ENCODE assay signal across 11 cellular contexts in the genomic region with DNA sequence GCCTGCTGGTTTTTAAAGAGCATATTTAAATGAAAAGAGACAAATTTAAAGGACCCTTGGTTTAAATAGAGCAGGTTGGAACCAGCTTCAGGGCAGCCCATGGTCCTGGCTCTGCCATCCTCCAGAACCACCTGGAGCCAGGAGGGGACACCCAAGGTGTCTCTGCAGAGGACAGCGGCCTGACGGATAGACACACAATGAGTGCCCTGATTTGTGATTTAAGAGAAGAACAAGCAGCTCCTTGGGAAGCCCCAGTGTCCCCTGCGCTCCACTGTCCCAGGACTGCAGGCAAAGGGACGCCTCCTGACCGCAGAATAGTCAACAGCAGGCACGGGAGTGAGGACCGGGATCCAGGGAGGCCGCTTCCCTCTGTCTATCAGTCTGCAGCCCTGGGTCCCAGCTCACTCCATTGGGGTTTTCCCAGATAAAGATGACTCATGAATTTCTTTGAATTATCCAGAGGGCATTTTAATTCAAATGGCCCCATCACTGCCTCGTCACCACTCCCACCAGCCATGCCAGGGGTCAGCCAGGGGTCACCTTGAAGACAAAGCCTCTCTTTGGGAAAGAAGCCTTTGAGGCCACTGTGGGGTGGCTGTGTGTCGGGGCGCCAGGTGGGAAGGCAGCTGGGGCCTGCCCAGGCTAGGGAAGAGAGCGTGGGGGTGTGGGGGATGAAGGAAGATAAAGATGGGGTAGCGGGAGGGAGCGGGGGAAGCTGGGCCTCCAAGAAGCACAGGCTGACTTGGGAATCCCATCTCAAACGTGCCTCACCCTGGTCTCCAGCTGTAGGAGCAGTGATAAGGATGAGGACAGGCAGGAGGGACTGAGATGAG. TPM values are rescaled to one million over a fixed set of nuclear protein-coding genes. Genes with fewer than 3 reads are reported as not detected.
DNase-seq lines count a peak whose midpoint lies in the region; ATAC-seq, FAIRE-seq and TF ChIP-seq lines count a peak whose summit lies in the region.
"Not testable (repeated sequence)": the region's sequence is repeated elsewhere in the genome, so short reads cannot be mapped to it uniquely, and the experiment has no call there.
"Had no signal": no experiment of that assay in that cellular context is flagged by ENCODE, and none has a peak within 500 bp of the region (broad histone marks: within the 10 kb centered on the region; RNA-seq: fewer than 3 reads in every experiment).

No MANE protein-coding gene starts in this region.

- 40% methylated on average over 15 of the region's 15 CpGs for WGBS in A549 (ENCODE audit: missing lambda C conversion rate)
- WGBS in mammary epithelial cell (ENCODE audit: low coverage, missing lambda C conversion rate), result 44% methylated on average over 5 of the region's 15 CpGs

- TF ChIP-seq CTCF in A549 (IDR thresholded peaks at IDR 0.05); mammary epithelial cell (conservative IDR thresholded peaks at IDR 0.05 in 1 of 2, IDR thresholded peaks at IDR 0.05 in 1 of 2; ENCODE audit: extremely low read depth in 1 of 2, insufficient read depth in 1 of 2, low read depth in 1 of 2, low read length in 2 of 2); fibroblast of pulmonary artery (IDR thresholded peaks at IDR 0.05; ENCODE audit: low read length, missing control alignments); kidney (IDR thresholded peaks at IDR 0.05; ENCODE audit: borderline replicate concordance, extremely low read depth, insufficient read depth): not testable (repeated sequence)

- H3K9me3 ChIP-seq in A549; HUES48 (ENCODE audit: control insufficient read depth, insufficient read depth, low read length); mammary epithelial cell (replicated peaks; ENCODE audit: insufficient read depth, low read length); kidney (ENCODE audit: control insufficient read depth in 1 of 2, low read length in 2 of 2): not testable (repeated sequence)

- H3K9ac ChIP-seq in HUES48 (ENCODE audit: low read depth, low read length); mammary epithelial cell (ENCODE audit: insufficient read depth, low read length); kidney (ENCODE audit: low read length in 2 of 2): not testable (repeated sequence)

- POLR2A ChIA-PET in A549 (lab: Yijun Ruan, JAX), result not testable (repeated sequence)

- peak overlapping the region; percentile 1 for H2AFZ ChIP-seq in mammary epithelial cell (ENCODE audit: low read depth, low read length)

- in situ Hi-C loops in mammary epithelial cell (cut with MboI; ENCODE audit: low sequenced_read_pairs in 2 of 2), result not testable (repeated sequence)

- BruUV-seq in mammary epithelial cell (replicated peaks; lab: Mats Ljungman, UMichigan), result not testable (repeated sequence)

- not testable (repeated sequence) for H3K36me3 ChIP-seq in HUES48 (ENCODE audit: control insufficient read depth, insufficient read depth, low read length); mammary epithelial cell (ENCODE audit: insufficient read depth, low read length); kidney (ENCODE audit: control insufficient read depth in 1 of 2, insufficient read depth in 2 of 2, low read length in 2 of 2)

- not testable (repeated sequence) for H4K20me1 ChIP-seq in mammary epithelial cell (ENCODE audit: insufficient read depth, low read length)

- peaks cover 55% of the 10 kb centered on the region for H3K4me1 ChIP-seq in A549
- peaks cover 40% of the 10 kb centered on the region for H3K4me1 ChIP-seq in HUES48 (ENCODE audit: control insufficient read depth, insufficient read depth, low read length)
- not testable (repeated sequence) for H3K4me1 ChIP-seq in mammary epithelial cell (ENCODE audit: insufficient read depth, low read length)
- H3K4me1 ChIP-seq in kidney (ENCODE audit: control insufficient read depth in 1 of 2, insufficient read depth in 1 of 2, low read depth in 1 of 2, low read length in 2 of 2), result peaks cover 4 to 19% of the 10 kb centered on the region in 2 donors

- H3K27ac ChIP-seq in A549, result peak overlapping the region; percentile 52 to 95; a peak in 5 of 6 replicates
- H3K27ac ChIP-seq in HUES48 (ENCODE audit: low read depth, low read length), result peak overlapping the region; percentile 76
- not testable (repeated sequence) for H3K27ac ChIP-seq in mammary epithelial cell (ENCODE audit: insufficient read depth, low read depth, low read length)
- H3K27ac ChIP-seq in kidney (ENCODE audit: low read depth in 2 of 2, low read length in 2 of 2), result peak overlapping the region; percentile 32 to 47

- not testable (repeated sequence) for H3K79me2 ChIP-seq in mammary epithelial cell (ENCODE audit: insufficient read depth, low read length)

- ATAC-seq in A549 (peak; percentile 40 to 52; a peak in 5 of 6 replicates), SK-N-SH treated with all-trans-retinoic acid at 6 μM for 48 hours (peak; percentile 81)

- not testable (repeated sequence) for TF ChIP-seq POLR2A in A549 (IDR thresholded peaks at IDR 0.05; ENCODE audit: low read length)

- DNase-seq in A549 (ENCODE audit: low read depth in 1 of 2, low spot score in 1 of 2) (peak; percentile 57 to 69), ELR (ENCODE audit: low read depth) (peak; percentile 97), mammary epithelial cell (peak; percentile 72), fibroblast of pulmonary artery (ENCODE audit: low read depth) (peak; percentile 89), posterior vena cava (ENCODE audit: low spot score) (peak; percentile 87)
- DNase-seq in kidney, result not testable (repeated sequence)

- CTCF ChIA-PET in A549 (lab: Yijun Ruan, JAX), result interaction anchor here (1.0 to 19.2 kb wide), 8 partner anchors 9 to 150 kb away, joined by 3 to 347 read pairs (median 36); a partner anchor contains a TSS
- CTCF ChIA-PET in mammary epithelial cell (lab: Charles Lee; ENCODE audit: low non-redundant PET), result interaction anchor here (0.5 kb wide), 1 partner anchor 25 kb away, joined by 6 read pairs; no protein-coding TSS in a partner anchor

- not testable (repeated sequence) for FAIRE-seq in A549 (lab: Jason Lieb, UNC); kidney (lab: Jason Lieb, UNC)

- dilution Hi-C loops in mammary epithelial cell (cut with HindIII; ENCODE audit: low sequenced_read_pairs), result not testable (repeated sequence)

- not testable (repeated sequence) for TF ChIP-seq EP300 in A549 (IDR thresholded peaks at IDR 0.05)

- intact Hi-C loops in mammary epithelial cell (cut with micrococcal nuclease); kidney (cut with DNase I); posterior vena cava (cut with DNase I): not testable (repeated sequence)

- H3K27me3 ChIP-seq in HUES48 (ENCODE audit: control insufficient read depth, insufficient read depth, low read length); mammary epithelial cell (ENCODE audit: insufficient read depth, low read length): not testable (repeated sequence)

- H3K4me3 ChIP-seq in A549; HUES48 (ENCODE audit: low read depth, low read length); mammary epithelial cell (replicated peaks in 1 of 3; ENCODE audit: insufficient read depth in 1 of 3, low read depth in 2 of 3, low read length in 3 of 3); fibroblast of pulmonary artery (replicated peaks; ENCODE audit: low read depth, low read length); kidney (ENCODE audit: low read length in 2 of 2): not testable (repeated sequence)

- TF ChIP-seq RAD21 in A549 (conservative IDR thresholded peaks at IDR 0.05 in 1 of 2, IDR thresholded peaks at IDR 0.05 in 1 of 2), result not testable (repeated sequence)

- H3K4me2 ChIP-seq in A549, result peak overlapping the region; percentile 59
- peak overlapping the region; percentile 30 for H3K4me2 ChIP-seq in mammary epithelial cell (ENCODE audit: insufficient read depth, low read depth, low read length)

TF ChIP-seq in A549, 52 proteins besides CTCF, POLR2A, EP300 and RAD21:
- peak; percentile 69; the same call in 1 of the 2 replicates for TF ChIP-seq RARB (CRISPR knock-in tag; IDR thresholded peaks at IDR 0.05)
- TF ChIP-seq FOSL2 (IDR thresholded peaks at IDR 0.05), result not testable (repeated sequence)
- TF ChIP-seq FOSL2 (CRISPR knock-in tag; IDR thresholded peaks at IDR 0.05), result peak; percentile 82
- TF ChIP-seq, protein P1, sequence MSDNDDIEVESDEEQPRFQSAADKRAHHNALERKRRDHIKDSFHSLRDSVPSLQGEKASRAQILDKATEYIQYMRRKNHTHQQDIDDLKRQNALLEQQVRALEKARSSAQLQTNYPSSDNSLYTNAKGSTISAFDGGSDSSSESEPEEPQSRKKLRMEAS (IDR thresholded peaks at IDR 0.05), result peak; percentile 38; the same call in 1 of the 2 replicates
- TF ChIP-seq MAFK (IDR thresholded peaks at IDR 0.05; ENCODE audit: partially characterized antibody), result peak; percentile 93
- TF ChIP-seq GATA3 (IDR thresholded peaks at IDR 0.05; ENCODE audit: borderline replicate concordance), result peak; percentile 29; the same call in 1 of the 2 replicates
TF ChIP-seq in A549: peak in this region for 5; not testable (repeated sequence) for 47.

TF ChIP-seq in SK-N-SH treated with all-trans-retinoic acid at 6 μM for 48 hours, 23 proteins besides CTCF, POLR2A, EP300 and RAD21:
- TF ChIP-seq ZC3H10 (CRISPR knock-in tag; IDR thresholded peaks at IDR 0.05) (peak; percentile 4; the same call in 1 of the 2 replicates), ZFP3 (CRISPR knock-in tag; IDR thresholded peaks at IDR 0.05) (peak; percentile 85), CSDC2 (CRISPR knock-in tag; IDR thresholded peaks at IDR 0.05) (peak; percentile 72; the same call in 1 of the 2 replicates), ISL1 (CRISPR knock-in tag; IDR thresholded peaks at IDR 0.05) (peak; percentile 59)

RNA-seq across cellular contexts. Expression of a gene that starts 53.1 kb away (rescaled TPM):
- 0.03 TPM in 1 of 2 replicates, not detected in the other for polyA plus RNA-seq in A549 (2011; rRNA removed)
- 0.03 and 0.07 TPM in 2 replicates for polyA plus RNA-seq in A549 (2012; cell fraction: cytosol; rRNA removed)
- polyA plus RNA-seq in A549 (2012; cell fraction: nucleus; rRNA removed), result 0.09 and 0.19 TPM in 2 replicates
- polyA plus RNA-seq in A549 (2017; fragmentation: RNase III; extraction: RNeasy Plus Mini Kit Qiagen cat#74134 plus additional on column Dnase treatment), result 0.05 to 0.06 TPM in 2 of 3 replicates, not detected in the other
- polyA minus RNA-seq in A549 (2011; rRNA and poly(A)+ RNA removed), result 0.05 TPM in 1 of 2 replicates, not detected in the other
- total RNA-seq in mammary epithelial cell, result under 1 TPM in 1 of 2 donors, not detected in 1; under 0.01 TPM
- polyA plus RNA-seq in mammary epithelial cell, result not detected
- polyA minus RNA-seq in mammary epithelial cell, result not detected
- total RNA-seq in kidney, result 14.6 TPM
- 10.5 TPM for polyA plus RNA-seq in kidney (ENCODE audit: insufficient read depth, low read depth, low replicate concordance)
- total RNA-seq in posterior vena cava, result 10 to 100 TPM; 10.6 to 11.2 TPM
- total RNA-seq: activated CD8-positive, alpha-beta T cell treated with anti-CD3 and anti-CD28 coated beads for 36 hours; CD4-positive, alpha-beta T cell; SK-MEL-5 had no signal

Comparison
In these comparisons a context has a peak if more than half of its experiments do, and no peak if none do; other contexts are left out.
1. RNA of a gene that starts 53.1 kb away (total RNA-seq): 14.6 TPM in kidney (single experiment) and 10.6 to 11.2 TPM in posterior vena cava; under 0.01 TPM in mammary epithelial cell; every median in the first group is over 10 times any median in the second.